In genomic region chr6:111559193-111560097, GRCh38 we compare ENCODE assay signal across 10 cellular contexts. TPM values are rescaled to one million over a fixed set of nuclear protein-coding genes. Genes with fewer than 3 reads are reported as not detected.
DNase-seq lines count a peak whose midpoint lies in the region; ATAC-seq and TF ChIP-seq lines count a peak whose summit lies in the region.
"Had no signal": no experiment of that assay in that cellular context is flagged by ENCODE, and none has a peak within 500 bp of the region (broad histone marks: within the 10 kb centered on the region; RNA-seq: fewer than 3 reads in every experiment).

No MANE protein-coding gene starts in this region.

- ATAC-seq in right lobe of liver, result peak; percentile 91 to 97 (median 94)

- no peak for TF ChIP-seq POLR2A in right lobe of liver (IDR thresholded peaks at IDR 0.05)

- H3K27me3 ChIP-seq in right lobe of liver, result no peaks in the 10 kb centered on the region
- no peaks in the 10 kb centered on the region for H3K27me3 ChIP-seq in thymus (ENCODE audit: control insufficient read depth, insufficient read depth)
- H3K27me3 ChIP-seq in SJCRH30, result no peaks in the 10 kb centered on the region

- peaks cover 32% of the 10 kb centered on the region for H3K36me3 Mint-ChIP-seq in activated naive CD8-positive, alpha-beta T cell treated with anti-CD3 and anti-CD28 coated beads for 36 hours
- H3K36me3 Mint-ChIP-seq in activated T-helper 1 cell treated with anti-CD3 and anti-CD28 coated beads, Interleukin-12 subunit alpha, Interleukin-12 subunit beta, Interleukin-2, Interleukin-4 antibody, amounts not matched to agents 30 ng/mL and 10 ng/mL and 1 ng/mL, durations not matched to agents 14 hours and 24 hours and 36 hours (ENCODE audit: low read depth), result peaks cover 44% of the 10 kb centered on the region

- peaks cover 20% of the 10 kb centered on the region for H3K4me1 Mint-ChIP-seq in activated naive CD8-positive, alpha-beta T cell treated with anti-CD3 and anti-CD28 coated beads for 36 hours
- peaks cover 16% of the 10 kb centered on the region for H3K4me1 Mint-ChIP-seq in activated T-helper 1 cell treated with anti-CD3 and anti-CD28 coated beads, Interleukin-12 subunit alpha, Interleukin-12 subunit beta, Interleukin-2, Interleukin-4 antibody, amounts not matched to agents 30 ng/mL and 10 ng/mL and 1 ng/mL, durations not matched to agents 14 hours and 24 hours and 36 hours (ENCODE audit: low read depth)

- no peak for TF ChIP-seq CTCF in right lobe of liver (IDR thresholded peaks at IDR 0.05)

- intact Hi-C loops in right lobe of liver (cut with DNase I), result no loop called here
- intact Hi-C loops in activated T-helper 1 cell treated with anti-CD3 and anti-CD28 coated beads, Interleukin-12 subunit alpha, Interleukin-12 subunit beta, Interleukin-2, Interleukin-4 antibody, amounts not matched to agents 30 ng/mL and 10 ng/mL and 1 ng/mL, durations not matched to agents 14 hours and 24 hours and 36 hours (cut with micrococcal nuclease), result no loop called here

- H3K9me3 ChIP-seq in right lobe of liver (no peaks in the 10 kb centered on the region), thymus (ENCODE audit: control insufficient read depth) (no peaks in the 10 kb centered on the region), SJCRH30 (replicated peaks) (no peaks in the 10 kb centered on the region)

- 32% methylated on average over 6 of the region's 9 CpGs for WGBS in right lobe of liver (ENCODE audit: insufficient coverage, low coverage, low lambda C conversion rate, missing lambda C conversion rate)
- 17% methylated on average over 9 of the region's 9 CpGs for WGBS in thymus

- no peak overlapping the region for H3K4me3 Mint-ChIP-seq in activated naive CD8-positive, alpha-beta T cell treated with anti-CD3 and anti-CD28 coated beads for 36 hours
- H3K4me3 Mint-ChIP-seq in activated T-helper 1 cell treated with anti-CD3 and anti-CD28 coated beads, Interleukin-12 subunit alpha, Interleukin-12 subunit beta, Interleukin-2, Interleukin-4 antibody, amounts not matched to agents 30 ng/mL and 10 ng/mL and 1 ng/mL, durations not matched to agents 14 hours and 24 hours and 36 hours, result no peak overlapping the region

- H3K4me3 ChIP-seq in right lobe of liver, result no peak overlapping the region
- H3K4me3 ChIP-seq in thymus (ENCODE audit: low read length), result peak overlapping the region; percentile 10
- no peak overlapping the region for H3K4me3 ChIP-seq in SJCRH30

- DNase-seq in NCI-H82 (lab: John Stamatoyannopoulos, UW) (peak; percentile 39), NCI-H82 treated with DMSO at 0.1 percent for 48 hours (lab: John Stamatoyannopoulos, UW; ENCODE audit: unreplicated experiment) (no peak), right lobe of liver (peak in 2 of 3 donors; percentile 39 to 79), SJCRH30 (no peak), NOMO-1 (lab: John Stamatoyannopoulos, UW; ENCODE audit: unreplicated experiment in 2 of 2) (no peak)
- no peak for DNase-seq in activated naive CD8-positive, alpha-beta T cell treated with anti-CD3 and anti-CD28 coated beads for 36 hours
- DNase-seq in activated T-helper 1 cell treated with anti-CD3 and anti-CD28 coated beads, Interleukin-12 subunit alpha, Interleukin-12 subunit beta, Interleukin-2, Interleukin-4 antibody, amounts not matched to agents 30 ng/mL and 10 ng/mL and 1 ng/mL, durations not matched to agents 14 hours and 24 hours and 36 hours (ENCODE audit: low spot score), result no peak
- DNase-seq: activated CD4-positive, alpha-beta T cell treated with anti-CD3 and anti-CD28 coated beads, Interleukin-2, amount 50 U/mL, for 4 hours; NCI-H1048 had no signal

- no peaks in the 10 kb centered on the region for H3K27me3 Mint-ChIP-seq in activated naive CD8-positive, alpha-beta T cell treated with anti-CD3 and anti-CD28 coated beads for 36 hours
- H3K27me3 Mint-ChIP-seq in activated T-helper 1 cell treated with anti-CD3 and anti-CD28 coated beads, Interleukin-12 subunit alpha, Interleukin-12 subunit beta, Interleukin-2, Interleukin-4 antibody, amounts not matched to agents 30 ng/mL and 10 ng/mL and 1 ng/mL, durations not matched to agents 14 hours and 24 hours and 36 hours (ENCODE audit: insufficient read depth), result no peaks in the 10 kb centered on the region

- H3K4me1 ChIP-seq in right lobe of liver, result peaks cover 0 to 22% (median 11%) of the 10 kb centered on the region in 4 donors
- peaks cover 57% of the 10 kb centered on the region for H3K4me1 ChIP-seq in thymus (ENCODE audit: control insufficient read depth, insufficient read depth, low read length)
- H3K4me1 ChIP-seq in SJCRH30, result peaks cover 13% of the 10 kb centered on the region

- H3K27ac Mint-ChIP-seq in activated naive CD8-positive, alpha-beta T cell treated with anti-CD3 and anti-CD28 coated beads for 36 hours, result peak overlapping the region; percentile 49
- no peak overlapping the region for H3K27ac Mint-ChIP-seq in activated T-helper 1 cell treated with anti-CD3 and anti-CD28 coated beads, Interleukin-12 subunit alpha, Interleukin-12 subunit beta, Interleukin-2, Interleukin-4 antibody, amounts not matched to agents 30 ng/mL and 10 ng/mL and 1 ng/mL, durations not matched to agents 14 hours and 24 hours and 36 hours

- H3K27ac ChIP-seq in right lobe of liver, result peak overlapping the region; percentile 15 to 75 (median 46)
- peak overlapping the region; percentile 80 for H3K27ac ChIP-seq in thymus (ENCODE audit: low read depth)
- no peak overlapping the region for H3K27ac ChIP-seq in SJCRH30

- H3K9me3 Mint-ChIP-seq in activated naive CD8-positive, alpha-beta T cell treated with anti-CD3 and anti-CD28 coated beads for 36 hours, result no peaks in the 10 kb centered on the region
- no peaks in the 10 kb centered on the region for H3K9me3 Mint-ChIP-seq in activated T-helper 1 cell treated with anti-CD3 and anti-CD28 coated beads, Interleukin-12 subunit alpha, Interleukin-12 subunit beta, Interleukin-2, Interleukin-4 antibody, amounts not matched to agents 30 ng/mL and 10 ng/mL and 1 ng/mL, durations not matched to agents 14 hours and 24 hours and 36 hours

- H3K36me3 ChIP-seq in right lobe of liver (peaks cover 0 to 3% (median 0%) of the 10 kb centered on the region in 4 donors), thymus (ENCODE audit: control insufficient read depth, insufficient read depth) (peaks cover 3% of the 10 kb centered on the region), SJCRH30 (peaks cover 8% of the 10 kb centered on the region)

RNA-seq across cellular contexts. Expression of gene TRAF3IP2, which starts 46.2 kb away (rescaled TPM):
- 10 to 100 TPM; 23.0 to 24.6 TPM for total RNA-seq in activated naive CD8-positive, alpha-beta T cell treated with anti-CD3 and anti-CD28 coated beads for 36 hours
- 10 to 100 TPM in 2 of 6 experiments, 1 to 10 TPM in 4; 5.0 to 21.9 (median 8.6) TPM for total RNA-seq in right lobe of liver
- polyA plus RNA-seq in thymus, result 38.9 TPM
- 17.4 and 18.5 TPM in 2 replicates for total RNA-seq in activated T-helper 1 cell treated with anti-CD3 and anti-CD28 coated beads, Interleukin-12 subunit alpha, Interleukin-12 subunit beta, Interleukin-2, Interleukin-4 antibody, amounts not matched to agents 30 ng/mL and 10 ng/mL and 1 ng/mL, durations not matched to agents 14 hours and 24 hours and 36 hours
- total RNA-seq in SJCRH30 (2014; rRNA removed; shearing (Covaris generic)), result 41.2 and 43.6 TPM in 2 replicates

Comparison
In these comparisons a context has a peak if more than half of its experiments do, and no peak if none do; other contexts are left out.
1. DNase-seq: peak in NCI-H82 (single experiment) and right lobe of liver (2 of 3); none in NCI-H82 treated with DMSO at 0.1 percent for 48 hours (single experiment), activated naive CD8-positive, alpha-beta T cell treated with anti-CD3 and anti-CD28 coated beads for 36 hours (single experiment), activated T-helper 1 cell treated with anti-CD3 and anti-CD28 coated beads, Interleukin-12 subunit alpha, Interleukin-12 subunit beta, Interleukin-2, Interleukin-4 antibody, amounts not matched to agents 30 ng/mL and 10 ng/mL and 1 ng/mL, durations not matched to agents 14 hours and 24 hours and 36 hours (single experiment), SJCRH30 (0 of 2) and NOMO-1 (0 of 2).